Comparison of ENCODE assay signal across 15 cellular contexts in genomic region chr2:224871813-224872212, GRCh38.
DNase-seq lines count a peak whose midpoint lies in the region; ATAC-seq and TF ChIP-seq lines count a peak whose summit lies in the region.
"Had no signal": no experiment of that assay in that cellular context is flagged by ENCODE, and none has a peak within 500 bp of the region (broad histone marks: within the 10 kb centered on the region; RNA-seq: fewer than 3 reads in every experiment).

No MANE protein-coding gene starts in this region.

- H3K27ac Mint-ChIP-seq in activated T-cell treated with anti-CD3 and anti-CD28 coated beads, Interleukin-2, amount 50 U/mL, for 72 hours: peak overlapping the region; percentile 81
- H3K27ac Mint-ChIP-seq in CD8-positive, alpha-beta T cell: peak overlapping the region; percentile 81
- peak overlapping the region; percentile 61 for H3K27ac Mint-ChIP-seq in activated CD8-positive, alpha-beta T cell treated with anti-CD3 and anti-CD28 coated beads for 36 hours
- H3K27ac Mint-ChIP-seq in naive thymus-derived CD8-positive, alpha-beta T cell: peak overlapping the region; percentile 6 to 83 (median 54)

- no peaks in the 10 kb centered on the region for H3K9me3 ChIP-seq in CD8-positive, alpha-beta T cell (ENCODE audit: low read length)
- no peaks in the 10 kb centered on the region for H3K9me3 ChIP-seq in mesenchymal stem cell (ENCODE audit: control insufficient read depth, low read length)

- no peak overlapping the region for H2BK15ac ChIP-seq in mesenchymal stem cell (ENCODE audit: low read depth, poor library complexity, severe bottlenecking)

- no peak for ATAC-seq in activated T-cell treated with anti-CD3 and anti-CD28 coated beads, Interleukin-2, amount 50 U/mL, for 72 hours (replicated peaks in 1 of 2)
- ATAC-seq in CD8-positive, alpha-beta T cell: no peak
- ATAC-seq in activated CD8-positive, alpha-beta T cell treated with anti-CD3 and anti-CD28 coated beads for 36 hours: no peak
- ATAC-seq in naive thymus-derived CD8-positive, alpha-beta T cell: no peak

- peaks cover 38 to 75% of the 10 kb centered on the region in 2 donors for H3K36me3 Mint-ChIP-seq in activated T-cell treated with anti-CD3 and anti-CD28 coated beads, Interleukin-2, amount 50 U/mL, for 72 hours (ENCODE audit: insufficient read depth in 2 of 2)
- H3K36me3 Mint-ChIP-seq in CD8-positive, alpha-beta T cell: peaks cover 87% of the 10 kb centered on the region
- H3K36me3 Mint-ChIP-seq in activated CD8-positive, alpha-beta T cell treated with anti-CD3 and anti-CD28 coated beads for 36 hours (ENCODE audit: low read depth): peaks cover 85% of the 10 kb centered on the region
- H3K36me3 Mint-ChIP-seq in naive thymus-derived CD8-positive, alpha-beta T cell: peaks cover 28 to 94% (median 54%) of the 10 kb centered on the region in 3 donors

- intact Hi-C loops in CD8-positive, alpha-beta T cell (cut with DNase I, micrococcal nuclease): no loop called here
- intact Hi-C loops in activated CD8-positive, alpha-beta T cell treated with anti-CD3 and anti-CD28 coated beads for 36 hours (cut with micrococcal nuclease): no loop called here

- no peak overlapping the region for H3K4me3 Mint-ChIP-seq in activated T-cell treated with anti-CD3 and anti-CD28 coated beads, Interleukin-2, amount 50 U/mL, for 72 hours
- H3K4me3 Mint-ChIP-seq in CD8-positive, alpha-beta T cell: no peak overlapping the region
- no peak overlapping the region for H3K4me3 Mint-ChIP-seq in activated CD8-positive, alpha-beta T cell treated with anti-CD3 and anti-CD28 coated beads for 36 hours
- H3K4me3 Mint-ChIP-seq in naive thymus-derived CD8-positive, alpha-beta T cell: no peak overlapping the region

- no peak overlapping the region for H4K91ac ChIP-seq in mesenchymal stem cell (ENCODE audit: low read length)

- no peak for TF ChIP-seq CTCF in CD8-positive, alpha-beta T cell (IDR thresholded peaks at IDR 0.05)
- TF ChIP-seq CTCF in activated CD8-positive, alpha-beta T cell treated with anti-CD3 and anti-CD28 coated beads for 36 hours (IDR thresholded peaks at IDR 0.05): no peak

- POLR2A ChIA-PET in CD8-positive, alpha-beta T cell (lab: Charles Lee): no interaction called here
- POLR2A ChIA-PET in activated CD8-positive, alpha-beta T cell treated with anti-CD3 and anti-CD28 coated beads for 36 hours (lab: Charles Lee): no interaction called here
- POLR2A ChIA-PET in naive thymus-derived CD8-positive, alpha-beta T cell (lab: Charles Lee): no interaction called here

- peaks cover 6% of the 10 kb centered on the region for H3K4me1 ChIP-seq in CD8-positive, alpha-beta T cell (ENCODE audit: insufficient read depth, low read length)
- H3K4me1 ChIP-seq in mesenchymal stem cell (ENCODE audit: control insufficient read depth, insufficient read depth, low read depth, low read length): peaks cover 2% of the 10 kb centered on the region

- no peak overlapping the region for H2BK120ac ChIP-seq in mesenchymal stem cell (ENCODE audit: low read depth, low read length)

- DNase-seq in activated T-cell treated with anti-CD3 and anti-CD28 coated beads, Interleukin-2, amount 50 U/mL, for 72 hours: no peak
- DNase-seq in activated T-cell treated with anti-CD3 and anti-CD28 coated beads, Interleukin-2, amount 50 U/mL, for 48 hours: no peak
- DNase-seq in CD8-positive, alpha-beta T cell: no peak
- no peak for DNase-seq in activated CD8-positive, alpha-beta T cell treated with anti-CD3 and anti-CD28 coated beads for 36 hours
- no peak for DNase-seq in naive thymus-derived CD8-positive, alpha-beta T cell
- no peak for DNase-seq in mesenchymal stem cell
- no peak for DNase-seq in stimulated activated CD4-positive, alpha-beta T cell treated with anti-CD3 and anti-CD28 coated beads, Interleukin-1b, Interleukin-23, amount 100 ng/mL, for 48 hours
- DNase-seq: C1 segment of cervical spinal cord, COR-L47, DMS153, GOT3, MM.1S, NCI-H1092 treated with DMSO at 0.1 percent for 48 hours, NCI-H2081 treated with DMSO at 0.1 percent for 48 hours, NCI-H510A treated with DMSO at 0.1 percent for 48 hours had no signal

- CTCF ChIA-PET in CD8-positive, alpha-beta T cell (lab: Charles Lee): no interaction called here
- CTCF ChIA-PET in activated CD8-positive, alpha-beta T cell treated with anti-CD3 and anti-CD28 coated beads for 36 hours (lab: Charles Lee): interaction anchor here (0.9 to 1.4 kb wide), 2 partner anchors 41 to 130 kb away, joined by 3 read pairs; no protein-coding TSS in a partner anchor

- no peaks in the 10 kb centered on the region for H3K27me3 ChIP-seq in CD8-positive, alpha-beta T cell (ENCODE audit: insufficient read depth, low read length)
- no peaks in the 10 kb centered on the region for H3K27me3 ChIP-seq in mesenchymal stem cell (ENCODE audit: control insufficient read depth in 1 of 2, insufficient read depth in 1 of 2, low read length in 2 of 2)

- H4K8ac ChIP-seq in mesenchymal stem cell (ENCODE audit: low read length): no peak overlapping the region

- H3K23ac ChIP-seq in mesenchymal stem cell (ENCODE audit: low read length in 2 of 2): no peak overlapping the region

- peaks cover 9 to 11% of the 10 kb centered on the region in 2 donors for H3K9me3 Mint-ChIP-seq in activated T-cell treated with anti-CD3 and anti-CD28 coated beads, Interleukin-2, amount 50 U/mL, for 72 hours
- no peaks in the 10 kb centered on the region for H3K9me3 Mint-ChIP-seq in CD8-positive, alpha-beta T cell
- peaks cover 12% of the 10 kb centered on the region for H3K9me3 Mint-ChIP-seq in activated CD8-positive, alpha-beta T cell treated with anti-CD3 and anti-CD28 coated beads for 36 hours
- H3K9me3 Mint-ChIP-seq in naive thymus-derived CD8-positive, alpha-beta T cell: peaks cover 0 to 9% (median 0%) of the 10 kb centered on the region in 9 donors

- peaks cover 9% of the 10 kb centered on the region for H3K4me1 Mint-ChIP-seq in activated T-cell treated with anti-CD3 and anti-CD28 coated beads, Interleukin-2, amount 50 U/mL, for 72 hours (ENCODE audit: low read depth)
- peaks cover 22% of the 10 kb centered on the region for H3K4me1 Mint-ChIP-seq in CD8-positive, alpha-beta T cell (ENCODE audit: low read depth)
- H3K4me1 Mint-ChIP-seq in activated CD8-positive, alpha-beta T cell treated with anti-CD3 and anti-CD28 coated beads for 36 hours (ENCODE audit: low read depth): peaks cover 30% of the 10 kb centered on the region
- H3K4me1 Mint-ChIP-seq in naive thymus-derived CD8-positive, alpha-beta T cell: peaks cover 20 to 33% (median 23%) of the 10 kb centered on the region in 4 donors

- no peak overlapping the region for H3K27ac ChIP-seq in CD8-positive, alpha-beta T cell (ENCODE audit: low read depth, low read length)
- H3K27ac ChIP-seq in mesenchymal stem cell (ENCODE audit: low read length, poor library complexity, severe bottlenecking): no peak overlapping the region

- H3K14ac ChIP-seq in mesenchymal stem cell (ENCODE audit: low read length in 2 of 2): no peak overlapping the region

- peaks cover 60% of the 10 kb centered on the region for H3K36me3 ChIP-seq in CD8-positive, alpha-beta T cell (ENCODE audit: insufficient read depth, low read length)
- peaks cover 3 to 79% of the 10 kb centered on the region in 2 experiments for H3K36me3 ChIP-seq in mesenchymal stem cell (ENCODE audit: control insufficient read depth in 1 of 2, insufficient read depth in 2 of 2, low read depth in 1 of 2, low read length in 2 of 2)

- no peaks in the 10 kb centered on the region for H3K79me1 ChIP-seq in mesenchymal stem cell (replicated peaks; ENCODE audit: low read length, poor library complexity, severe bottlenecking)

- H3K4ac ChIP-seq in mesenchymal stem cell (ENCODE audit: low read depth in 1 of 2, low read length in 2 of 2): no peak overlapping the region

- no peaks in the 10 kb centered on the region for H3K27me3 Mint-ChIP-seq in activated T-cell treated with anti-CD3 and anti-CD28 coated beads, Interleukin-2, amount 50 U/mL, for 72 hours (ENCODE audit: low read depth)
- H3K27me3 Mint-ChIP-seq in CD8-positive, alpha-beta T cell (ENCODE audit: low read depth): no peaks in the 10 kb centered on the region
- no peaks in the 10 kb centered on the region for H3K27me3 Mint-ChIP-seq in activated CD8-positive, alpha-beta T cell treated with anti-CD3 and anti-CD28 coated beads for 36 hours
- no peaks in the 10 kb centered on the region for H3K27me3 Mint-ChIP-seq in naive thymus-derived CD8-positive, alpha-beta T cell

- H3K9ac ChIP-seq in mesenchymal stem cell (ENCODE audit: low read length): no peak overlapping the region

- no peak overlapping the region for H2AK5ac ChIP-seq in mesenchymal stem cell (ENCODE audit: low read length, severe bottlenecking)

- no peak overlapping the region for H2AFZ ChIP-seq in mesenchymal stem cell (ENCODE audit: low read depth, low read length)

- no CpG with 5 or more reads among the region's 1 CpG for WGBS in mesenchymal stem cell

- no peak overlapping the region for H2BK12ac ChIP-seq in mesenchymal stem cell (ENCODE audit: low read length in 2 of 2)

- no peak overlapping the region for H3K4me3 ChIP-seq in CD8-positive, alpha-beta T cell (ENCODE audit: low read depth, low read length)
- no peak overlapping the region for H3K4me3 ChIP-seq in mesenchymal stem cell (ENCODE audit: insufficient read depth in 1 of 2, low read depth in 1 of 2, low read length in 2 of 2)

- no peak overlapping the region for H2BK5ac ChIP-seq in mesenchymal stem cell (ENCODE audit: low read depth, low read length, poor library complexity, severe bottlenecking)

- no peak overlapping the region for H3K18ac ChIP-seq in mesenchymal stem cell (ENCODE audit: low read depth in 1 of 2, low read length in 2 of 2)

- H3K4me2 ChIP-seq in mesenchymal stem cell (ENCODE audit: low read length, poor library complexity, severe bottlenecking): no peak overlapping the region
